ENCODE assay signal across 1 cellular context in genomic region chr6:35810831-35811698, GRCh38.
TF ChIP-seq lines count a peak whose summit lies in the region.

No MANE protein-coding gene starts in this region.

TF ChIP-seq in K562, 482 proteins besides CTCF, POLR2A, EP300 and RAD21:
- TF ChIP-seq PRDM10 (IDR thresholded peaks at IDR 0.05; ENCODE audit: partially characterized antibody) (no peak), JUND (IDR thresholded peaks at IDR 0.05; ENCODE audit: borderline replicate concordance, low read depth, low read length) (no peak), JUND (tag; IDR thresholded peaks at IDR 0.05; ENCODE audit: borderline replicate concordance, low read depth, low read length) (peak; percentile 45; the same call in 1 of the 3 replicates), DPF2 (IDR thresholded peaks at IDR 0.05) (0 out of 2 replicates have a peak, but pooled peaks have one; percentile 11), ATF1 (CRISPR knock-in tag; IDR thresholded peaks at IDR 0.05) (no peak), ATF1 (tag; IDR thresholded peaks at IDR 0.05) (0 out of 2 replicates have a peak, but pooled peaks have one; percentile 14), EZH2 (IDR thresholded peaks at IDR 0.05; ENCODE audit: borderline replicate concordance, low read depth, low read length) (no peak), GABPA (tag; conservative IDR thresholded peaks at IDR 0.05; ENCODE audit: low read depth) (no peak), NR2C2 (CRISPR knock-in tag; IDR thresholded peaks at IDR 0.05) (no peak), NR2C2 (tag; IDR thresholded peaks at IDR 0.05) (peak; percentile 67), EHMT2 (IDR thresholded peaks at IDR 0.05) (0 out of 2 replicates have a peak, but pooled peaks have one; percentile 21), MGA (IDR thresholded peaks at IDR 0.05) (0 out of 2 replicates have a peak, but pooled peaks have one; percentile 20), ARID1B (IDR thresholded peaks at IDR 0.05) (no peak), CSDE1 (IDR thresholded peaks at IDR 0.05) (no peak), BRCA1 (IDR thresholded peaks at IDR 0.05) (no peak), BRCA1 (CRISPR knock-in tag; IDR thresholded peaks at IDR 0.05) (no peak), XRCC3 (IDR thresholded peaks at IDR 0.05) (no peak), OTX1 (CRISPR knock-in tag; IDR thresholded peaks at IDR 0.05) (no peak), ELF1 (tag; IDR thresholded peaks at IDR 0.05) (peak; percentile 23; the same call in 1 of the 2 replicates), SMAD3 (CRISPR knock-in tag; conservative IDR thresholded peaks at IDR 0.05) (no peak), NR2C1 (IDR thresholded peaks at IDR 0.05) (peak; percentile 64), NR2C1 (tag; IDR thresholded peaks at IDR 0.05) (peak; percentile 59), SETDB1 (IDR thresholded peaks at IDR 0.05; ENCODE audit: low read length) (no peak), FOSL1 (tag; conservative IDR thresholded peaks at IDR 0.05) (peak; percentile 56), RBM22 (IDR thresholded peaks at IDR 0.05; ENCODE audit: low read depth, low read length, poor library complexity, severe bottlenecking) (no peak)
- TF ChIP-seq, protein P1, sequence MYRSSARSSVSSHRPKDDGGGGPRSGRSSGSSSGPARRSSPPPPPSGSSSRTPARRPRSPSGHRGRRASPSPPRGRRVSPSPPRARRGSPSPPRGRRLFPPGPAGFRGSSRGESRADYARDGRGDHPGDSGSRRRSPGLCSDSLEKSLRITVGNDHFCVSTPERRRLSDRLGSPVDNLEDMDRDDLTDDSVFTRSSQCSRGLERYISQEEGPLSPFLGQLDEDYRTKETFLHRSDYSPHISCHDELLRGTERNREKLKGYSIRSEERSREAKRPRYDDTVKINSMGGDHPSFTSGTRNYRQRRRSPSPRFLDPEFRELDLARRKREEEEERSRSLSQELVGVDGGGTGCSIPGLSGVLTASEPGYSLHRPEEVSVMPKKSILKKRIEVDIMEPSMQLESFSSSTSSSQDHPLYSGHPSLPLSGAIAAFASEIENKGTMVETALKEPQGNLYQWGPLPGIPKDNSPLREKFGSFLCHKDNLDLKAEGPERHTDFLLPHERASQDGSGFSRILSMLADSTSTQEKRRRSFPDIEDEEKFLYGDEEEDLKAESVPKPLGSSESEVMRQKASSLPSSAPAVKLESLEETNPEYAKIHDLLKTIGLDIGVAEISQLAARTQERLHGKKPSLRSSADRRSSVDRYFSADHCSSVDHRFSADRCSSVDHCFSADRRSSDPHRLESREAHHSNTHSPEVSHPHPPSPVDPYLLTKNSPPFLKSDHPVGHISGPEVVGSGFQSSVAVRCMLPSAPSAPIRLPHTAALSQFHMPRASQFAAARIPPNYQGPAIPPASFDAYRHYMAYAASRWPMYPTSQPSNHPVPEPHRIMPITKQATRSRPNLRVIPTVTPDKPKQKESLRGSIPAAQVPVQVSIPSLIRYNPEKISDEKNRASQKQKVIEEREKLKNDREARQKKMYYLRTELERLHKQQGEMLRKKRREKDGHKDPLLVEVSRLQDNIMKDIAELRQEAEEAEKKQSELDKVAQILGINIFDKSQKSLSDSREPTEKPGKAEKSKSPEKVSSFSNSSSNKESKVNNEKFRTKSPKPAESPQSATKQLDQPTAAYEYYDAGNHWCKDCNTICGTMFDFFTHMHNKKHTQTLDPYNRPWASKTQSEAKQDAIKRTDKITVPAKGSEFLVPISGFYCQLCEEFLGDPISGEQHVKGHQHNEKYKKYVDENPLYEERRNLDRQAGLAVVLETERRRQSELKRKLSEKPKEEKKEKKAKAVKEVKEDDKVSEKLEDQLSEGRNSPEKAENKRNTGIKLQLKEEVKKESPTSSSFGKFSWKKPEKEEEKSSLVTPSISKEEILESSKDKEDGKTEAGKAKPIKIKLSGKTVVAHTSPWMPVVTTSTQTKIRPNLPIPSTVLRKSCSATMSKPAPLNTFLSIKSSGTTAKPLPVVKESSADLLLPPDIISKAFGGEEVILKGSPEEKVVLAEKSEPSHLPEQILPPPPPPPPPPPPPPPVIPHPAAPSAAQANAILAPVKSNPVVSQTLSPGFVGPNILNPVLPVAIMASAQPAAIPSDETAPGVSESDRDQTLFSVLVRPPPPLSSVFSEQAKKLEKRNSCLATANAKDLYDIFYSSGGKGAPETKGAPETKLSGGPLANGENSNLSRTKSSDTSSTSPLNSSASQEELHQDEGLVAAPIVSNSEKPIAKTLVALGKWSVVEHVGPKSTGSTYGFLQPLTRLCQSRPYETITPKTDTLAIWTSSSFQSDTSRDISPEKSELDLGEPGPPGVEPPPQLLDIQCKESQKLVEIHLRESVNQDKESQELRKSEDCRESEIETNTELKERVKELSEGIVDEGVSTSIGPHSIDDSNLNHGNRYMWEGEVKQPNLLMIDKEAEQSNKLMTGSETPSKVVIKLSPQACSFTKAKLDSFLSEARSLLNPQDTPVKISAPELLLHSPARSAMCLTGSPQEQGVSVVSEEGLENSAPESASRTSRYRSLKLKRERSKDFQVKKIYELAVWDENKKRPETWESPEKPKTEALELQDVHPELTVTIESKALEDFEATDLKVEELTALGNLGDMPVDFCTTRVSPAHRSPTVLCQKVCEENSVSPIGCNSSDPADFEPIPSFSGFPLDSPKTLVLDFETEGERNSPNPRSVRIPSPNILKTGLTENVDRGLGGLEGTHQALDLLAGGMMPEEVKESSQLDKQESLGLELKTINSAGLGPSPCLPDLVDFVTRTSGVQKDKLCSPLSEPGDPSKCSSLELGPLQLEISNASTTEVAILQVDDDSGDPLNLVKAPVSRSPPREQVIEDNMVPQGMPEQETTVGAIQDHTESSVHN (IDR thresholded peaks at IDR 0.05; ENCODE audit: borderline replicate concordance in 1 of 2, low read depth in 1 of 2) = no peak
- TF ChIP-seq, protein P2, sequence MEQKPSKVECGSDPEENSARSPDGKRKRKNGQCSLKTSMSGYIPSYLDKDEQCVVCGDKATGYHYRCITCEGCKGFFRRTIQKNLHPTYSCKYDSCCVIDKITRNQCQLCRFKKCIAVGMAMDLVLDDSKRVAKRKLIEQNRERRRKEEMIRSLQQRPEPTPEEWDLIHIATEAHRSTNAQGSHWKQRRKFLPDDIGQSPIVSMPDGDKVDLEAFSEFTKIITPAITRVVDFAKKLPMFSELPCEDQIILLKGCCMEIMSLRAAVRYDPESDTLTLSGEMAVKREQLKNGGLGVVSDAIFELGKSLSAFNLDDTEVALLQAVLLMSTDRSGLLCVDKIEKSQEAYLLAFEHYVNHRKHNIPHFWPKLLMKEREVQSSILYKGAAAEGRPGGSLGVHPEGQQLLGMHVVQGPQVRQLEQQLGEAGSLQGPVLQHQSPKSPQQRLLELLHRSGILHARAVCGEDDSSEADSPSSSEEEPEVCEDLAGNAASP (IDR thresholded peaks at IDR 0.05) = peak; percentile 69
- TF ChIP-seq, protein P3, sequence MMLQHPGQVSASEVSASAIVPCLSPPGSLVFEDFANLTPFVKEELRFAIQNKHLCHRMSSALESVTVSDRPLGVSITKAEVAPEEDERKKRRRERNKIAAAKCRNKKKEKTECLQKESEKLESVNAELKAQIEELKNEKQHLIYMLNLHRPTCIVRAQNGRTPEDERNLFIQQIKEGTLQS (IDR thresholded peaks at IDR 0.05) = peak; percentile 29; the same call in 1 of the 2 replicates
- TF ChIP-seq, protein P3 (CRISPR knock-in tag; conservative IDR thresholded peaks at IDR 0.05) = no peak
